8 cellular contexts compared by ENCODE assay signal in the genomic region with DNA sequence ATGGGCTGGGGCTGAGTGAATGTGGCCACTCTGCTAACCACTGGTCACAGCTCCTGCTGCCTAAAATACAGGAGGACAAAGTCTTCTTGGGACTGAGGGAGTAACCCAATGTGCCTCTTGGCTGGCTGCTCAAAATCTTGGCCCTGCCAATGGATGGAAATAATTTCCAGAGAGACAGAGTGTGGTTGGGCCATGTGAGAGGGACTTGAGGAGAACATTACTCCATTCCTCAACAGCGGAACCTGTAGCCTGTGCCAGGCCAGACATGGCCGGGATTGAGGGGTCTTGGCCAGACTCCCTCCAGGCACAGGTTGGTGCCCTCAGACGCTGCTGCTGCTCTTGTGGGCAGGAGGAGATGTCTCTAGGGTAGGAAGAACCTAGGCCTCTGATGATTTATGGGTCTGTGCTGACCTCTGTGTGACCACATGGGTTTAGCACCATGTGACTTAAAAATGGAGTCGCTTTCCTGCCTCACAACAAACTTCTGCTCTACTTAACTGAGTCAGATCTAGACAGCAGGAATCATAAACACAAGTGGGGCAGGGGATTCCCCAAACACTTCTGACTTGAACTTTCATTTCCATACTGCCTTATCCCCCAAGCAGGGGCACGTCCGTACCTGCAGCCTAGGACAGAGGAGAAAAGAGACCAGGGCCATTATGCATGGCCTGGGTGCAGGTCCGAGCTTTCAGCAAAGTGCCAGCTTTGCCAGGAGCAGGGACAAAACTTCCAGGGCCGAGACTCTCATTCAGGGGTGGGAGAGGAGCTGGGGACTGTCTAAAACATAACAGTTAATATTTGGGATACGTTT.
DNase-seq lines count a peak whose midpoint lies in the region; ATAC-seq and TF ChIP-seq lines count a peak whose summit lies in the region.

No MANE protein-coding gene starts in this region.

- POLR2A ChIA-PET in CD4-positive, alpha-beta T cell (lab: Charles Lee): interaction anchor here (1.3 to 6.6 kb wide), 4 partner anchors 8 to 36 kb away, joined by 3 to 76 read pairs (median 17); no protein-coding TSS in a partner anchor

- no peak overlapping the region for H3K9ac ChIP-seq in rectal smooth muscle tissue (ENCODE audit: low read length)

- intact Hi-C loops in CD4-positive, alpha-beta T cell (cut with DNase I, micrococcal nuclease): loop anchor here in 1 of 2 experiments (2.0 kb wide), 1 partner anchor 17 kb away; no protein-coding TSS in a partner anchor

- peak in 2 of 10 experiments; percentile 18 to 23 for DNase-seq in CD4-positive, alpha-beta T cell
- DNase-seq in GM20000 (ENCODE audit: low spot score) (peak; percentile 71), choroid plexus epithelial cell (ENCODE audit: low read depth) (peak; percentile 71), NCI-H345 (lab: John Stamatoyannopoulos, UW) (no peak), NCI-H2171 (lab: John Stamatoyannopoulos, UW) (no peak), NCI-H1436 treated with DMSO at 0.1 percent for 48 hours (lab: John Stamatoyannopoulos, UW) (no peak)

- peak overlapping the region; percentile 74 for H3K4me3 Mint-ChIP-seq in CD4-positive, alpha-beta T cell

- ATAC-seq in CD4-positive, alpha-beta T cell (ENCODE audit: poor library complexity): peak; percentile 74
- peak; percentile 80 for ATAC-seq in HG03575 (IDR thresholded peaks at IDR 0.05; ENCODE audit: extremely low read depth, insufficient number of reproducible peaks, low FRiP score, unreplicated experiment)

- no peaks in the 10 kb centered on the region for H3K36me3 ChIP-seq in rectal smooth muscle tissue (ENCODE audit: control insufficient read depth, insufficient read depth, low read length)

- H3K9me3 ChIP-seq in CD4-positive, alpha-beta T cell (ENCODE audit: control insufficient read depth, low read length): no peaks in the 10 kb centered on the region

- H3K4me3 ChIP-seq in choroid plexus epithelial cell (ENCODE audit: low read depth, low read length): no peak overlapping the region
- no peak overlapping the region for H3K4me3 ChIP-seq in rectal smooth muscle tissue (ENCODE audit: low read length)

- peaks cover 96% of the 10 kb centered on the region for H3K4me1 Mint-ChIP-seq in CD4-positive, alpha-beta T cell (ENCODE audit: low read depth)

- H3K27me3 ChIP-seq in CD4-positive, alpha-beta T cell (ENCODE audit: control insufficient read depth, insufficient read depth, low read length): no peaks in the 10 kb centered on the region
- no peaks in the 10 kb centered on the region for H3K27me3 ChIP-seq in rectal smooth muscle tissue (ENCODE audit: control insufficient read depth, insufficient read depth, low read length)

- H3K27ac ChIP-seq in CD4-positive, alpha-beta T cell (ENCODE audit: low read depth, low read length): peak overlapping the region; percentile 58
- peak overlapping the region; percentile 45 for H3K27ac ChIP-seq in rectal smooth muscle tissue (ENCODE audit: low read depth, low read length)

- peaks cover 13% of the 10 kb centered on the region for H3K36me3 Mint-ChIP-seq in CD4-positive, alpha-beta T cell (ENCODE audit: low read depth)

- peak overlapping the region; percentile 95 for H3K27ac Mint-ChIP-seq in CD4-positive, alpha-beta T cell

- H3K9me3 Mint-ChIP-seq in CD4-positive, alpha-beta T cell: no peaks in the 10 kb centered on the region

- CTCF ChIA-PET in CD4-positive, alpha-beta T cell (lab: Charles Lee): interaction anchor here (1.0 to 6.6 kb wide), 4 partner anchors 39 to 131 kb away, joined by 4 to 131 read pairs (median 25); no protein-coding TSS in a partner anchor

- peaks cover 43% of the 10 kb centered on the region for H3K4me1 ChIP-seq in rectal smooth muscle tissue (ENCODE audit: control insufficient read depth, insufficient read depth, low read length)

- TF ChIP-seq CTCF in CD4-positive, alpha-beta T cell (IDR thresholded peaks at IDR 0.05): no peak
- TF ChIP-seq CTCF in GM20000 (IDR thresholded peaks at IDR 0.05; ENCODE audit: extremely low read depth, missing control alignments) (no peak), choroid plexus epithelial cell (conservative IDR thresholded peaks at IDR 0.05; ENCODE audit: low read depth, low read length) (no peak)

- H3K27me3 Mint-ChIP-seq in CD4-positive, alpha-beta T cell: no peaks in the 10 kb centered on the region

Comparison
In these comparisons a context has a peak if more than half of its experiments do, and no peak if none do; other contexts are left out.
1. DNase-seq: peak in GM20000 (single experiment) and choroid plexus epithelial cell (single experiment); none in NCI-H345 (single experiment), NCI-H2171 (single experiment) and NCI-H1436 treated with DMSO at 0.1 percent for 48 hours (single experiment).